ENCODE assay signal across 19 cellular contexts in the genomic region with DNA sequence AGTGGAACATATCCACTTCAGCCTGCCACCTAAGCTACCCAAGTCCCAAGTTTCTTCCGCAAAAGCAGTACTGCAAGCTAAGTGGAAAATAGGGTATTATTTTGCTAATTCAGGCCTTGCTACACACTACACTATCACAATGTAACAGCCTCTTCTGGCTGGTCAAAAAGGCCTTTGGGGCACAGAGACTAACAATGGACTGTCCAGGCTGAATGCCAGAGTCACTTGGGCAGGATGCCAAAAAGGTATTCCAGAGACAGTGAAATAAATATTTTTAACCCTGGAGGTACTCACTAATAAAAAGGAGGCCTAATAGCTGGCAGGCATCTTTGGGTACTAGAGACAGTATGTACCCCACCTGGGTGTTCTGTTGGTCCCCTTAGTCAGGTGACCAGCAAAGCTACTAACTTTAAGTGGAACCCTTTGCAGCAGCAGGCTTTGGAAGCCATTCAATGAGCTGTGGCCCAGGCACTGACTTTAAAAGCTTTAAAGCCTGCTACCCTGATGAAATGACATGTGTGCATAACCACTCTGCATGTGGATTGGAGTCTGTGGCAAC.
DNase-seq lines count a peak whose midpoint lies in the region; ATAC-seq and TF ChIP-seq lines count a peak whose summit lies in the region.
"Had no signal": no experiment of that assay in that cellular context is flagged by ENCODE, and none has a peak within 500 bp of the region (broad histone marks: within the 10 kb centered on the region; RNA-seq: fewer than 3 reads in every experiment).

No MANE protein-coding gene starts in this region.

- peaks cover 1% of the 10 kb centered on the region for H3K27me3 Mint-ChIP-seq in chondrocyte (ENCODE audit: low read depth)
- H3K27me3 Mint-ChIP-seq: activated B cell treated with CpG ODN at 0.5 μM for 24 hours; dendritic cell treated with granulocyte-macrophage colony-stimulating factor and Interleukin-4, amounts not matched to agents 40 ng/mL and 50 ng/mL, for 4 days; stimulated activated memory B cell treated with anti-CD40 and anti-IgM and Interleukin-4, amounts not matched to agents 10 μg/mL and 1 μg/mL and 100 μg/mL, for 72 hours had no signal

- no peaks in the 10 kb centered on the region for H3K4me1 ChIP-seq in breast epithelium
- peaks cover 0 to 5% of the 10 kb centered on the region in 2 donors for H3K4me1 ChIP-seq in thyroid gland

- no peaks in the 10 kb centered on the region for H3K4me1 Mint-ChIP-seq in chondrocyte (ENCODE audit: low read depth)
- H3K4me1 Mint-ChIP-seq: activated B cell treated with CpG ODN at 0.5 μM for 24 hours; stimulated activated memory B cell treated with anti-CD40 and anti-IgM and Interleukin-4, amounts not matched to agents 10 μg/mL and 1 μg/mL and 100 μg/mL, for 72 hours had no signal

- no peaks in the 10 kb centered on the region for H3K9me3 ChIP-seq in breast epithelium
- no peaks in the 10 kb centered on the region for H3K9me3 ChIP-seq in thyroid gland

- H3K36me3 ChIP-seq in breast epithelium (no peaks in the 10 kb centered on the region), thyroid gland (no peaks in the 10 kb centered on the region)
- H3K36me3 ChIP-seq: brain microvascular endothelial cell had no signal

- no peaks in the 10 kb centered on the region for H3K9me3 Mint-ChIP-seq in chondrocyte (ENCODE audit: low read depth)

- H3K27me3 ChIP-seq in breast epithelium: no peaks in the 10 kb centered on the region
- no peaks in the 10 kb centered on the region for H3K27me3 ChIP-seq in thyroid gland
- H3K27me3 ChIP-seq: brain microvascular endothelial cell had no signal

- ATAC-seq in Right ventricle myocardium superior (ENCODE audit: poor library complexity): peak; percentile 79
- ATAC-seq in left ventricle myocardium superior: peak; percentile 89
- ATAC-seq: stimulated activated memory B cell treated with anti-CD40 and anti-IgM and Interleukin-4, amounts not matched to agents 10 μg/mL and 1 μg/mL and 100 μg/mL, for 72 hours had no signal

- no peak overlapping the region for H3K4me3 ChIP-seq in breast epithelium
- H3K4me3 ChIP-seq in thyroid gland (replicated peaks in 1 of 3): no peak overlapping the region
- H3K4me3 ChIP-seq: skin epidermis had no signal

- DNase-seq in Right ventricle myocardium superior (peak; percentile 42), cardiac septum (ENCODE audit: low spot score) (no peak), breast epithelium (ENCODE audit: low spot score in 2 of 2) (peak; percentile 24 to 68), left ventricle myocardium superior (peak; percentile 45), thyroid gland (peak; percentile 4 to 22), chondrocyte (ENCODE audit: low spot score) (no peak), NCI-H2081 (lab: John Stamatoyannopoulos, UW) (no peak)
- no peak for DNase-seq in activated naive CD4-positive, alpha-beta T cell treated with anti-CD3 and anti-CD28 coated beads, Interleukin-2, amount 50 U/mL, for 16 hours
- DNase-seq: activated B cell treated with CpG ODN at 0.5 μM for 24 hours; activated CD4-positive, alpha-beta T cell treated with anti-CD3 and anti-CD28 coated beads, Interleukin-2, amount 50 U/mL, for 48 hours; activated effector memory CD4-positive, alpha-beta T cell treated with anti-CD3 and anti-CD28 coated beads, Interleukin-2, amount 50 U/mL, for 16 hours; brain microvascular endothelial cell; C1 segment of cervical spinal cord; H7; NCI-H510A treated with DMSO at 0.1 percent for 48 hours; T-helper 9 cell had no signal

- H3K27ac ChIP-seq in breast epithelium: no peak overlapping the region
- no peak overlapping the region for H3K27ac ChIP-seq in thyroid gland
- H3K27ac ChIP-seq: skin epidermis had no signal

- H3K36me3 Mint-ChIP-seq in chondrocyte (ENCODE audit: low read depth): no peaks in the 10 kb centered on the region
- H3K36me3 Mint-ChIP-seq: stimulated activated memory B cell treated with anti-CD40 and anti-IgM and Interleukin-4, amounts not matched to agents 10 μg/mL and 1 μg/mL and 100 μg/mL, for 72 hours had no signal

- no peak overlapping the region for H3K4me3 Mint-ChIP-seq in chondrocyte (ENCODE audit: unreplicated experiment)
- H3K4me3 Mint-ChIP-seq: activated B cell treated with CpG ODN at 0.5 μM for 24 hours; dendritic cell treated with granulocyte-macrophage colony-stimulating factor and Interleukin-4, amounts not matched to agents 40 ng/mL and 50 ng/mL, for 4 days; stimulated activated memory B cell treated with anti-CD40 and anti-IgM and Interleukin-4, amounts not matched to agents 10 μg/mL and 1 μg/mL and 100 μg/mL, for 72 hours had no signal

- intact Hi-C loops in Right ventricle myocardium superior (cut with DNase I): no loop called here
- intact Hi-C loops in cardiac septum (cut with DNase I): no loop called here
- intact Hi-C loops in breast epithelium (cut with DNase I; ENCODE audit: low total_unique reads): no loop called here
- intact Hi-C loops in left ventricle myocardium superior (cut with micrococcal nuclease): no loop called here
- intact Hi-C loops in thyroid gland (cut with DNase I): no loop called here

- WGBS in thyroid gland, 2 donors: 33 to 41% methylated on average over 1 of the region's 1 CpG

- TF ChIP-seq CTCF in breast epithelium (IDR thresholded peaks at IDR 0.05): no peak
- TF ChIP-seq CTCF in thyroid gland (IDR thresholded peaks at IDR 0.05): no peak
- no peak for TF ChIP-seq CTCF in chondrocyte (IDR thresholded peaks at IDR 0.05)

- H3K27ac Mint-ChIP-seq in chondrocyte (ENCODE audit: unreplicated experiment): no peak overlapping the region
- H3K27ac Mint-ChIP-seq: activated B cell treated with CpG ODN at 0.5 μM for 24 hours; dendritic cell treated with granulocyte-macrophage colony-stimulating factor and Interleukin-4, amounts not matched to agents 40 ng/mL and 50 ng/mL, for 4 days; stimulated activated memory B cell treated with anti-CD40 and anti-IgM and Interleukin-4, amounts not matched to agents 10 μg/mL and 1 μg/mL and 100 μg/mL, for 72 hours had no signal

- no peak for TF ChIP-seq POLR2A in breast epithelium (IDR thresholded peaks at IDR 0.05)
- no peak for TF ChIP-seq POLR2A in thyroid gland (IDR thresholded peaks at IDR 0.05)

Comparison
In these comparisons a context has a peak if more than half of its experiments do, and no peak if none do; other contexts are left out.
1. DNase-seq: peak in Right ventricle myocardium superior (single experiment), breast epithelium (2 of 2), left ventricle myocardium superior (single experiment) and thyroid gland (2 of 2); none in cardiac septum (single experiment), chondrocyte (single experiment), NCI-H2081 (0 of 2) and activated naive CD4-positive, alpha-beta T cell treated with anti-CD3 and anti-CD28 coated beads, Interleukin-2, amount 50 U/mL, for 16 hours (single experiment).